In the genomic region with DNA sequence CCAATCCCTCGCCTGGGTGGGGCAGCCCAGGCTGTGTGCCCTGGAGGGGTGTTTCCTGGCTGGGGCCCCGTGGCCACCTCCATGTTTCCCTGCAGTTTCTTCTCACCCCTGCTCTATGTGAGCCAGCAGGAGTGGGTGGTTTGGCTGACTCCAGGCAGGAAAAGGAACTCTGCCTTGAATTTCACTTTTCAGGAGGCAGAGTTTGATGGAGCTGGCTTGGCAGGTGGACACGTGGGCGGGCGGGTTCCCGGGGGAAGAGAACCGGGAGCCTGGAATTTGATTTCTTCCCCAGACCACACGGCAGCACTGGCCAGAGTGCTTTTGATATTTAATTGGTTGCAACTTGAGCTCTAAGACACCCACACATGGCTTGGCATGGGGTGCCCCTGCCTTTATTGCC, we compare ENCODE assay signal across 25 cellular contexts.
A peak's percentile ranks its signal among the peaks of the same experiment; 100 is the strongest.
DNase-seq lines count a peak whose midpoint lies in the region; ATAC-seq and TF ChIP-seq lines count a peak whose summit lies in the region.
"Had no signal": no experiment of that assay in that cellular context is flagged by ENCODE, and none has a peak within 500 bp of the region (broad histone marks: within the 10 kb centered on the region; RNA-seq: fewer than 3 reads in every experiment).

No MANE protein-coding gene starts in this region.

- ATAC-seq in T-helper 17 cell, result no peak
- ATAC-seq: activated naive CD4-positive, alpha-beta T cell treated with anti-CD3 and anti-CD28 coated beads, Interleukin-2, amount 50 U/mL, for 72 hours; right lobe of liver had no signal

- no peak overlapping the region for H3K4me3 ChIP-seq in spleen
- H3K4me3 ChIP-seq: esophagus muscularis mucosa, Peyer's patch, right lobe of liver had no signal

- no peak for TF ChIP-seq POLR2A in spleen (IDR thresholded peaks at IDR 0.05)

- POLR2A ChIA-PET in MCF 10A (lab: Yijun Ruan, JAX), result no interaction called here

- DNase-seq in GM03348 (ENCODE audit: low spot score), result peak; percentile 44
- peak; percentile 35 for DNase-seq in cerebellum (ENCODE audit: low spot score)
- peak; percentile 57 for DNase-seq in left kidney (ENCODE audit: low read depth, low spot score)
- DNase-seq in spleen, result peak; percentile 24
- no peak for DNase-seq in T-helper 17 cell
- DNase-seq in Calu3, result no peak
- DNase-seq in MCF 10A (ENCODE audit: unreplicated experiment), result no peak
- DNase-seq: ACHN; activated CD4-positive, alpha-beta memory T cell treated with anti-CD3 and anti-CD28 coated beads, Interleukin-2, amount 10 ng/mL, durations not matched to agents 7 days and 5 days; activated CD4-positive, CD25-positive, alpha-beta regulatory T cell treated with anti-CD3 and anti-CD28 coated beads, Interleukin-2, amount 50 U/mL, for 72 hours; central memory CD4-positive, alpha-beta T cell; DMS79 treated with DMSO at 0.1 percent for 48 hours; HCEC 1CT; KBM-7; NCI-H1417; NCI-H2081 treated with DMSO at 0.1 percent for 48 hours; NCI-H345; Peyer's patch; right lobe of liver had no signal

- H3K4me1 ChIP-seq in spleen, result peaks cover 0 to 9% (median 0%) of the 10 kb centered on the region in 6 donors
- H3K4me1 ChIP-seq: Peyer's patch, right lobe of liver had no signal

- H3K4me3 Mint-ChIP-seq in T-helper 17 cell, result no peak overlapping the region
- H3K4me3 Mint-ChIP-seq in Calu3 (ENCODE audit: low read depth, unreplicated experiment), result no peak overlapping the region
- no peak overlapping the region for H3K4me3 Mint-ChIP-seq in MCF 10A (ENCODE audit: unreplicated experiment)
- H3K4me3 Mint-ChIP-seq: activated CD4-positive, alpha-beta memory T cell treated with anti-CD3 and anti-CD28 coated beads, Interleukin-2, amount 10 ng/mL, durations not matched to agents 7 days and 5 days; dendritic cell treated with granulocyte-macrophage colony-stimulating factor and Interleukin-4, amounts not matched to agents 40 ng/mL and 50 ng/mL, for 4 days; stimulated activated naive CD8-positive, alpha-beta T cell treated with anti-CD3 and anti-CD28 coated beads, Interleukin-15, Interleukin-2, amounts not matched to agents 100 ng/mL and 50 ng/mL, for 24 hours had no signal

- BruUV-seq in Calu3 (replicated peaks; lab: Mats Ljungman, UMichigan) (no TSS peak), MCF 10A (replicated peaks; lab: Mats Ljungman, UMichigan) (no TSS peak)

- H3K9me3 ChIP-seq in spleen, result no peaks in the 10 kb centered on the region
- no peaks in the 10 kb centered on the region for H3K9me3 ChIP-seq in T-helper 17 cell (ENCODE audit: control insufficient read depth, low read length, poor library complexity, severe bottlenecking)
- H3K9me3 ChIP-seq: esophagus muscularis mucosa, Peyer's patch, right lobe of liver had no signal

- no peak for TF ChIP-seq CTCF in spleen (IDR thresholded peaks at IDR 0.05 in 8 of 11, conservative IDR thresholded peaks at IDR 0.05 in 3 of 11)
- no peak for TF ChIP-seq CTCF in Calu3 (IDR thresholded peaks at IDR 0.05; ENCODE audit: unreplicated experiment)
- TF ChIP-seq CTCF in MCF 10A (IDR thresholded peaks at IDR 0.05; ENCODE audit: unreplicated experiment), result no peak

- peaks cover 6% of the 10 kb centered on the region for H3K36me3 Mint-ChIP-seq in T-helper 17 cell (ENCODE audit: low read depth)
- no peaks in the 10 kb centered on the region for H3K36me3 Mint-ChIP-seq in Calu3 (ENCODE audit: insufficient read depth, unreplicated experiment)
- H3K36me3 Mint-ChIP-seq in MCF 10A (ENCODE audit: insufficient read depth, unreplicated experiment), result no peaks in the 10 kb centered on the region
- H3K36me3 Mint-ChIP-seq: activated naive CD4-positive, alpha-beta T cell treated with anti-CD3 and anti-CD28 coated beads, Interleukin-2, amount 50 U/mL, for 72 hours had no signal

- intact Hi-C loops in spleen (cut with DNase I; ENCODE audit: low total_unique reads), result no loop called here
- intact Hi-C loops in Calu3 (cut with micrococcal nuclease; ENCODE audit: unreplicated experiment), result no loop called here
- intact Hi-C loops in MCF 10A (cut with micrococcal nuclease), result no loop called here

- H3K4me1 Mint-ChIP-seq in T-helper 17 cell (no peaks in the 10 kb centered on the region), Calu3 (ENCODE audit: low read depth, unreplicated experiment) (no peaks in the 10 kb centered on the region), MCF 10A (ENCODE audit: insufficient read depth, unreplicated experiment) (no peaks in the 10 kb centered on the region)
- H3K4me1 Mint-ChIP-seq: activated CD4-positive, alpha-beta memory T cell treated with anti-CD3 and anti-CD28 coated beads, Interleukin-2, amount 10 ng/mL, durations not matched to agents 7 days and 5 days had no signal

- 26 to 74% (median 65%) methylated on average over 3 to 8 of the region's 8 CpGs for WGBS in spleen, 5 donors

- no peaks in the 10 kb centered on the region for H3K9me3 Mint-ChIP-seq in Calu3 (ENCODE audit: low read depth, unreplicated experiment)
- no peaks in the 10 kb centered on the region for H3K9me3 Mint-ChIP-seq in MCF 10A (ENCODE audit: unreplicated experiment)
- H3K9me3 Mint-ChIP-seq: activated CD4-positive, alpha-beta memory T cell treated with anti-CD3 and anti-CD28 coated beads, Interleukin-2, amount 10 ng/mL, durations not matched to agents 7 days and 5 days; activated naive CD4-positive, alpha-beta T cell treated with anti-CD3 and anti-CD28 coated beads, Interleukin-2, amount 50 U/mL, for 72 hours; dendritic cell treated with granulocyte-macrophage colony-stimulating factor and Interleukin-4, amounts not matched to agents 40 ng/mL and 50 ng/mL, for 4 days; nephron; stimulated activated naive CD8-positive, alpha-beta T cell treated with anti-CD3 and anti-CD28 coated beads, Interleukin-15, Interleukin-2, amounts not matched to agents 100 ng/mL and 50 ng/mL, for 24 hours had no signal

- H3K27ac ChIP-seq in spleen, result no peak overlapping the region
- H3K27ac ChIP-seq: esophagus muscularis mucosa, parathyroid adenoma, Peyer's patch, right lobe of liver had no signal

- H3K27me3 Mint-ChIP-seq in T-helper 17 cell (peaks cover 54% of the 10 kb centered on the region), Calu3 (ENCODE audit: unreplicated experiment) (peaks cover 86% of the 10 kb centered on the region), MCF 10A (ENCODE audit: insufficient read depth, unreplicated experiment) (no peaks in the 10 kb centered on the region)
- H3K27me3 Mint-ChIP-seq: activated CD4-positive, alpha-beta memory T cell treated with anti-CD3 and anti-CD28 coated beads, Interleukin-2, amount 10 ng/mL, durations not matched to agents 7 days and 5 days; stimulated activated naive CD8-positive, alpha-beta T cell treated with anti-CD3 and anti-CD28 coated beads, Interleukin-15, Interleukin-2, amounts not matched to agents 100 ng/mL and 50 ng/mL, for 24 hours had no signal

- no peak overlapping the region for H3K27ac Mint-ChIP-seq in T-helper 17 cell
- H3K27ac Mint-ChIP-seq in Calu3 (ENCODE audit: unreplicated experiment), result no peak overlapping the region
- no peak overlapping the region for H3K27ac Mint-ChIP-seq in MCF 10A (ENCODE audit: low read depth, unreplicated experiment)
- H3K27ac Mint-ChIP-seq: activated CD4-positive, alpha-beta memory T cell treated with anti-CD3 and anti-CD28 coated beads, Interleukin-2, amount 10 ng/mL, durations not matched to agents 7 days and 5 days; activated naive CD4-positive, alpha-beta T cell treated with anti-CD3 and anti-CD28 coated beads, Interleukin-2, amount 50 U/mL, for 72 hours; dendritic cell treated with granulocyte-macrophage colony-stimulating factor and Interleukin-4, amounts not matched to agents 40 ng/mL and 50 ng/mL, for 4 days; stimulated activated naive CD8-positive, alpha-beta T cell treated with anti-CD3 and anti-CD28 coated beads, Interleukin-15, Interleukin-2, amounts not matched to agents 100 ng/mL and 50 ng/mL, for 24 hours had no signal

- no peaks in the 10 kb centered on the region for H3K27me3 ChIP-seq in spleen (replicated peaks in 1 of 7)
- H3K27me3 ChIP-seq: esophagus muscularis mucosa, Peyer's patch, right lobe of liver had no signal

- CTCF ChIA-PET in Calu3 (lab: Charles Lee) (no interaction called here), MCF 10A (lab: Yijun Ruan, JAX) (interaction anchor here (0.6 to 2.9 kb wide), 8 partner anchors 8 to 1488 kb away, joined by 3 to 14 read pairs (median 3); partner anchors contain the start of gene RARS1)

- no peaks in the 10 kb centered on the region for H3K36me3 ChIP-seq in spleen
- H3K36me3 ChIP-seq: Peyer's patch, right lobe of liver had no signal

Comparison
In these comparisons a context has a peak if more than half of its experiments do, and no peak if none do; other contexts are left out.
1. DNase-seq: peak in GM03348 (single experiment), cerebellum (single experiment), left kidney (single experiment) and spleen (single experiment); none in T-helper 17 cell (0 of 3), Calu3 (single experiment) and MCF 10A (single experiment).